In the genomic region with DNA sequence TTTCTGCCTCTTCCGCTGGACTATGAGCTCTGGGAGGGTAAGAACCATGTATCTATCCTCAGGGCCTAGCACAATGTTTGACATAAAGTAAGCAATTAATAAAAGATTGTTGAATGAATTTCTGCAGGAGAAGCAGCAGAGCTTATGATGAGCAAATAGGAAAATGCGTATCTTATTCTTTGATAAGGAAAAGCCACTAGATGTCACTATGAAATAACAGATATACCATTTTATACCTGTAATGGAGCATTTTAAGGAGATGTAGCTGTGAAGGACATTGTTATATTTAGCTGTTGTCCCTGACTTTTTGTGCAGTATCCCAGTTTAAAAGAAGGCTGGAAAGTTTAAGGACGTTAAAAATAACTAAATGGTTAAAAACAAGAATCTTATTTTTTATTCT, we compare ENCODE assay signal across 11 cellular contexts.
DNase-seq lines count a peak whose midpoint lies in the region; ATAC-seq, FAIRE-seq and TF ChIP-seq lines count a peak whose summit lies in the region.
"Had no signal": no experiment of that assay in that cellular context is flagged by ENCODE, and none has a peak within 500 bp of the region (broad histone marks: within the 10 kb centered on the region; RNA-seq: fewer than 3 reads in every experiment).

No MANE protein-coding gene starts in this region.

- intact Hi-C loops in naive thymus-derived CD4-positive, alpha-beta T cell (cut with micrococcal nuclease) = loop anchor here in 1 of 2 donors (1.0 kb wide), 1 partner anchor 1034 kb away; no protein-coding TSS in a partner anchor

- H3K4me3 Mint-ChIP-seq in naive thymus-derived CD4-positive, alpha-beta T cell = no peak overlapping the region
- H3K4me3 Mint-ChIP-seq: CD4-positive, alpha-beta memory T cell had no signal

- DNase-seq in A549 (ENCODE audit: low read depth in 1 of 2, low spot score in 1 of 2) (no peak), GM19239 (ENCODE audit: insufficient read length, low spot score) (no peak), NCI-H748 treated with DMSO at 0.1 percent for 48 hours (lab: John Stamatoyannopoulos, UW) (peak; percentile 7), epithelial cell of esophagus (ENCODE audit: low read depth) (peak; percentile 8)
- DNase-seq in naive thymus-derived CD4-positive, alpha-beta T cell = no peak
- DNase-seq in activated CD4-positive, CD25-positive, alpha-beta regulatory T cell treated with anti-CD3 and anti-CD28 coated beads, Interleukin-2, amount 50 U/mL, for 72 hours = no peak
- no peak for DNase-seq in central memory CD4-positive, alpha-beta T cell
- DNase-seq: CD4-positive, alpha-beta memory T cell; NCI-H1436; thyroid gland had no signal

- ATAC-seq in A549 = peak in 1 of 2 experiments; percentile 62; a peak in 2 of 6 replicates
- no peak for ATAC-seq in naive thymus-derived CD4-positive, alpha-beta T cell
- no peak for ATAC-seq in HG02884 (IDR thresholded peaks at IDR 0.05; ENCODE audit: unreplicated experiment)

- 1% methylated on average over 3 of the region's 3 CpGs for WGBS in A549 (ENCODE audit: missing lambda C conversion rate)

- POLR2A ChIA-PET in A549 (lab: Yijun Ruan, JAX) = no interaction called here
- POLR2A ChIA-PET in naive thymus-derived CD4-positive, alpha-beta T cell (lab: Charles Lee) = no interaction called here

- peak in 1 of 2 experiments; percentile 38; a peak in 4 of 5 replicates for TF ChIP-seq RAD21 in A549 (conservative IDR thresholded peaks at IDR 0.05 in 1 of 2, IDR thresholded peaks at IDR 0.05 in 1 of 2)

- H3K9me3 Mint-ChIP-seq in naive thymus-derived CD4-positive, alpha-beta T cell = no peaks in the 10 kb centered on the region
- H3K9me3 Mint-ChIP-seq: CD4-positive, alpha-beta memory T cell had no signal

- no peaks in the 10 kb centered on the region for H3K4me1 ChIP-seq in A549
- no peaks in the 10 kb centered on the region for H3K4me1 ChIP-seq in naive thymus-derived CD4-positive, alpha-beta T cell (ENCODE audit: control insufficient read depth in 2 of 2, insufficient read depth in 2 of 2, low read length in 2 of 2)
- H3K4me1 ChIP-seq: thyroid gland had no signal

- no peak overlapping the region for H3K4me3 ChIP-seq in A549
- H3K4me3 ChIP-seq in epithelial cell of esophagus (ENCODE audit: low read length) = no peak overlapping the region
- H3K4me3 ChIP-seq in naive thymus-derived CD4-positive, alpha-beta T cell (ENCODE audit: low read length) = no peak overlapping the region
- H3K4me3 ChIP-seq: thyroid gland had no signal

- TF ChIP-seq CTCF in A549 (IDR thresholded peaks at IDR 0.05) (peak; percentile 41), epithelial cell of esophagus (IDR thresholded peaks at IDR 0.05; ENCODE audit: insufficient read depth, low read depth, low read length, missing control alignments) (no peak)

- FAIRE-seq in A549 (lab: Jason Lieb, UNC) (no peak), GM19239 (lab: Jason Lieb, UNC) (peak; percentile 64)

- no peaks in the 10 kb centered on the region for H3K36me3 Mint-ChIP-seq in naive thymus-derived CD4-positive, alpha-beta T cell
- H3K36me3 Mint-ChIP-seq: CD4-positive, alpha-beta memory T cell had no signal

- H3K27me3 Mint-ChIP-seq in naive thymus-derived CD4-positive, alpha-beta T cell = peaks cover 0 to 2% (median 0%) of the 10 kb centered on the region in 5 donors

- peaks cover 0 to 1% (median 0%) of the 10 kb centered on the region in 7 donors for H3K4me1 Mint-ChIP-seq in naive thymus-derived CD4-positive, alpha-beta T cell

- H3K27ac Mint-ChIP-seq in naive thymus-derived CD4-positive, alpha-beta T cell = no peak overlapping the region

- CTCF ChIA-PET in A549 (lab: Yijun Ruan, JAX) = interaction anchor here (0.6 to 2.6 kb wide), 7 partner anchors 9 to 1035 kb away, joined by 3 to 10 read pairs (median 4); no protein-coding TSS in a partner anchor
- CTCF ChIA-PET in naive thymus-derived CD4-positive, alpha-beta T cell (lab: Charles Lee) = interaction anchor here (0.7 kb wide), 1 partner anchor 1033 kb away, joined by 3 read pairs; no protein-coding TSS in a partner anchor

- H3K9me3 ChIP-seq in A549 = no peaks in the 10 kb centered on the region
- no peaks in the 10 kb centered on the region for H3K9me3 ChIP-seq in naive thymus-derived CD4-positive, alpha-beta T cell (ENCODE audit: control insufficient read depth in 2 of 3, low read length in 3 of 3)
- H3K9me3 ChIP-seq: thyroid gland had no signal

- no peak for TF ChIP-seq EP300 in A549 (IDR thresholded peaks at IDR 0.05)

- H3K27me3 ChIP-seq in naive thymus-derived CD4-positive, alpha-beta T cell (ENCODE audit: control insufficient read depth in 2 of 2, insufficient read depth in 2 of 2, low read length in 2 of 2) = no peaks in the 10 kb centered on the region
- H3K27me3 ChIP-seq: thyroid gland had no signal

- no peak for TF ChIP-seq POLR2A in A549 (IDR thresholded peaks at IDR 0.05; ENCODE audit: low read length)

- H3K4me2 ChIP-seq in A549 = no peak overlapping the region

- H3K36me3 ChIP-seq in naive thymus-derived CD4-positive, alpha-beta T cell (ENCODE audit: control insufficient read depth in 2 of 3, insufficient read depth in 3 of 3, low read length in 3 of 3) = no peaks in the 10 kb centered on the region
- H3K36me3 ChIP-seq: thyroid gland had no signal

- no peak overlapping the region for H3K27ac ChIP-seq in A549
- no peak overlapping the region for H3K27ac ChIP-seq in naive thymus-derived CD4-positive, alpha-beta T cell (ENCODE audit: low read depth, low read length)
- H3K27ac ChIP-seq: thyroid gland had no signal

TF ChIP-seq in A549, 52 proteins besides CTCF, POLR2A, EP300 and RAD21:
- TF ChIP-seq SMC3 (IDR thresholded peaks at IDR 0.05) (peak; percentile 29; the same call in 1 of the 3 replicates), NR3C1 (IDR thresholded peaks at IDR 0.05) (no peak), POLR2AphosphoS2 (conservative IDR thresholded peaks at IDR 0.05; ENCODE audit: low read length) (no peak)
- TF ChIP-seq, protein P1, sequence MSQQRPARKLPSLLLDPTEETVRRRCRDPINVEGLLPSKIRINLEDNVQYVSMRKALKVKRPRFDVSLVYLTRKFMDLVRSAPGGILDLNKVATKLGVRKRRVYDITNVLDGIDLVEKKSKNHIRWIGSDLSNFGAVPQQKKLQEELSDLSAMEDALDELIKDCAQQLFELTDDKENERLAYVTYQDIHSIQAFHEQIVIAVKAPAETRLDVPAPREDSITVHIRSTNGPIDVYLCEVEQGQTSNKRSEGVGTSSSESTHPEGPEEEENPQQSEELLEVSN (IDR thresholded peaks at IDR 0.05; ENCODE audit: borderline replicate concordance, low read depth) = no peak
- TF ChIP-seq, protein P2, sequence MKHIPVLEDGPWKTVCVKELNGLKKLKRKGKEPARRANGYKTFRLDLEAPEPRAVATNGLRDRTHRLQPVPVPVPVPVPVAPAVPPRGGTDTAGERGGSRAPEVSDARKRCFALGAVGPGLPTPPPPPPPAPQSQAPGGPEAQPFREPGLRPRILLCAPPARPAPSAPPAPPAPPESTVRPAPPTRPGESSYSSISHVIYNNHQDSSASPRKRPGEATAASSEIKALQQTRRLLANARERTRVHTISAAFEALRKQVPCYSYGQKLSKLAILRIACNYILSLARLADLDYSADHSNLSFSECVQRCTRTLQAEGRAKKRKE (CRISPR knock-in tag; IDR thresholded peaks at IDR 0.05; ENCODE audit: low read depth) = no peak

Comparison
In these comparisons a context has a peak if more than half of its experiments do, and no peak if none do; other contexts are left out.
1. DNase-seq: peak in NCI-H748 treated with DMSO at 0.1 percent for 48 hours (single experiment) and epithelial cell of esophagus (single experiment); none in A549 (0 of 2), GM19239 (single experiment), naive thymus-derived CD4-positive, alpha-beta T cell (0 of 9), activated CD4-positive, CD25-positive, alpha-beta regulatory T cell treated with anti-CD3 and anti-CD28 coated beads, Interleukin-2, amount 50 U/mL, for 72 hours (single experiment) and central memory CD4-positive, alpha-beta T cell (single experiment).